Comparison of ENCODE assay signal across 11 cellular contexts in genomic region chr14:24692382-24693352, GRCh38. TPM values are rescaled to one million over a fixed set of nuclear protein-coding genes. Genes with fewer than 3 reads are reported as not detected.
DNase-seq lines count a peak whose midpoint lies in the region; ATAC-seq, FAIRE-seq and TF ChIP-seq lines count a peak whose summit lies in the region.
"Had no signal": no experiment of that assay in that cellular context is flagged by ENCODE, and none has a peak within 500 bp of the region (broad histone marks: within the 10 kb centered on the region; RNA-seq: fewer than 3 reads in every experiment).

No MANE protein-coding gene starts in this region.

- ATAC-seq in GM12878 = peak; percentile 65
- ATAC-seq in stimulated activated effector memory CD8-positive, alpha-beta T cell treated with anti-CD3 and anti-CD28 coated beads, Interleukin-12 subunit alpha, Interleukin-12 subunit beta, amount 100 ng/mL, for 72 hours = peak; percentile 92

- CTCF ChIA-PET in GM12878 (lab: Yijun Ruan, JAX) = interaction anchor here (0.7 to 3.8 kb wide), 12 partner anchors 11 to 440 kb away, joined by 3 to 40 read pairs (median 5); no protein-coding TSS in a partner anchor

- no peaks in the 10 kb centered on the region for H3K79me2 ChIP-seq in GM12878 (ENCODE audit: control insufficient read depth, insufficient read depth, low read length)

- H3K9me3 Mint-ChIP-seq in stimulated activated effector memory CD8-positive, alpha-beta T cell treated with anti-CD3 and anti-CD28 coated beads, Interleukin-12 subunit alpha, Interleukin-12 subunit beta, amount 100 ng/mL, for 72 hours = no peaks in the 10 kb centered on the region
- H3K9me3 Mint-ChIP-seq: dendritic cell treated with granulocyte-macrophage colony-stimulating factor and Interleukin-4, amounts not matched to agents 40 ng/mL and 50 ng/mL, for 4 days had no signal

- TF ChIP-seq POLR2A in GM12878 (IDR thresholded peaks at IDR 0.05; ENCODE audit: low read depth, low read length) (no peak), lower leg skin (IDR thresholded peaks at IDR 0.05) (no peak)

- H3K27ac Mint-ChIP-seq in stimulated activated effector memory CD8-positive, alpha-beta T cell treated with anti-CD3 and anti-CD28 coated beads, Interleukin-12 subunit alpha, Interleukin-12 subunit beta, amount 100 ng/mL, for 72 hours = peak overlapping the region; percentile 87
- H3K27ac Mint-ChIP-seq: dendritic cell treated with granulocyte-macrophage colony-stimulating factor and Interleukin-4, amounts not matched to agents 40 ng/mL and 50 ng/mL, for 4 days had no signal

- peaks cover 19% of the 10 kb centered on the region for H3K4me1 ChIP-seq in GM12878 (ENCODE audit: control insufficient read depth, insufficient read depth, low read length)

- DNase-seq in activated naive CD4-positive, alpha-beta T cell treated with Interleukin-2 at 50 U/mL for 16 hours = peak; percentile 44
- DNase-seq in activated naive CD4-positive, alpha-beta T cell (lab: John Stamatoyannopoulos, UW) = no peak
- DNase-seq in activated CD4-positive, alpha-beta T cell treated with anti-CD3 and anti-CD28 coated beads for 48 hours = peak; percentile 59
- DNase-seq in GM12878 (ENCODE audit: low read depth, low spot score) = no peak
- peak; percentile 43 to 85 for DNase-seq in stimulated activated effector memory CD8-positive, alpha-beta T cell treated with anti-CD3 and anti-CD28 coated beads, Interleukin-12 subunit alpha, Interleukin-12 subunit beta, amount 100 ng/mL, for 72 hours (ENCODE audit: low spot score in 2 of 2)
- DNase-seq in RKO (ENCODE audit: low spot score) = no peak
- no peak for DNase-seq in GM10266 (ENCODE audit: extremely low spot score)
- no peak for DNase-seq in lower leg skin (ENCODE audit: low spot score in 2 of 2)
- DNase-seq: NCI-H1694 treated with DMSO at 0.1 percent for 48 hours, retina had no signal

- in situ Hi-C loops in GM12878 (cut with MboI) = no loop called here

- no TSS peak for BruUV-seq in GM12878 (replicated peaks; lab: Mats Ljungman, UMichigan)

- no peak overlapping the region for H3K4me2 ChIP-seq in GM12878 (ENCODE audit: control insufficient read depth, insufficient read depth)

- no peaks in the 10 kb centered on the region for H3K9me3 ChIP-seq in GM12878 (replicated peaks; ENCODE audit: control insufficient read depth, insufficient read depth, low read length)

- TF ChIP-seq CTCF in GM12878 (IDR thresholded peaks at IDR 0.05 in 2 of 3, conservative IDR thresholded peaks at IDR 0.05 in 1 of 3; ENCODE audit: control insufficient read depth in 2 of 3, extremely low read depth in 1 of 3, insufficient read depth in 1 of 3, low read depth in 3 of 3, low read length in 3 of 3) (no peak), GM10266 (IDR thresholded peaks at IDR 0.05; ENCODE audit: control insufficient read depth, insufficient read depth, low read depth, missing control alignments) (no peak), lower leg skin (IDR thresholded peaks at IDR 0.05) (no peak)

- H3K4me3 ChIP-seq in GM12878 (no peak overlapping the region), lower leg skin (ENCODE audit: low read depth, poor library complexity, severe bottlenecking) (no peak overlapping the region)

- peaks cover 44% of the 10 kb centered on the region for H3K4me1 Mint-ChIP-seq in stimulated activated effector memory CD8-positive, alpha-beta T cell treated with anti-CD3 and anti-CD28 coated beads, Interleukin-12 subunit alpha, Interleukin-12 subunit beta, amount 100 ng/mL, for 72 hours

- peaks cover 9% of the 10 kb centered on the region for H3K36me3 Mint-ChIP-seq in stimulated activated effector memory CD8-positive, alpha-beta T cell treated with anti-CD3 and anti-CD28 coated beads, Interleukin-12 subunit alpha, Interleukin-12 subunit beta, amount 100 ng/mL, for 72 hours

- H3K4me3 Mint-ChIP-seq in stimulated activated effector memory CD8-positive, alpha-beta T cell treated with anti-CD3 and anti-CD28 coated beads, Interleukin-12 subunit alpha, Interleukin-12 subunit beta, amount 100 ng/mL, for 72 hours = peak overlapping the region; percentile 53
- H3K4me3 Mint-ChIP-seq: dendritic cell treated with granulocyte-macrophage colony-stimulating factor and Interleukin-4, amounts not matched to agents 40 ng/mL and 50 ng/mL, for 4 days had no signal

- H4K20me1 ChIP-seq in GM12878 (ENCODE audit: control insufficient read depth, insufficient read depth) = no peaks in the 10 kb centered on the region

- SMC1A ChIA-PET in GM12878 (lab: Charles Lee; ENCODE audit: uncharacterized antibody, unreplicated experiment) = interaction anchor here (0.7 to 4.7 kb wide), 16 partner anchors 9 to 704 kb away, joined by 3 to 60 read pairs (median 4); no protein-coding TSS in a partner anchor

- no peak overlapping the region for H3K9ac ChIP-seq in GM12878 (ENCODE audit: control insufficient read depth, insufficient read depth, low read length)

- no peaks in the 10 kb centered on the region for H3K27me3 ChIP-seq in GM12878 (replicated peaks in 1 of 2; ENCODE audit: control insufficient read depth in 2 of 2, insufficient read depth in 2 of 2, low read length in 1 of 2)

- no peaks in the 10 kb centered on the region for H3K36me3 ChIP-seq in GM12878 (ENCODE audit: control insufficient read depth in 2 of 2, insufficient read depth in 2 of 2, low read length in 1 of 2)

- intact Hi-C loops in GM12878 (cut with micrococcal nuclease; ENCODE audit: unreplicated experiment) (no loop called here), lower leg skin (cut with DNase I; ENCODE audit: low total_unique reads) (no loop called here)

- H2AFZ ChIP-seq in GM12878 (ENCODE audit: control insufficient read depth, low read depth, low read length) = no peak overlapping the region; the same call in 1 of the 2 replicates

- TF ChIP-seq RAD21 in GM12878 (IDR thresholded peaks at IDR 0.05; ENCODE audit: insufficient read depth, low read depth, low read length) = no peak

- RAD21 ChIA-PET in GM12878 (lab: Charles Lee; ENCODE audit: unreplicated experiment) = interaction anchor here (1.0 to 3.4 kb wide), 8 partner anchors 16 to 439 kb away, joined by 3 to 73 read pairs (median 3); no protein-coding TSS in a partner anchor

- 74% methylated on average over 11 of the region's 11 CpGs for WGBS in GM12878 (ENCODE audit: insufficient coverage, insufficient replicate concordance, low lambda C conversion rate, missing lambda C conversion rate)
- 77 to 81% methylated on average over 11 of the region's 11 CpGs for WGBS in lower leg skin, 2 donors

- peak; percentile 66 to 70; a peak in 3 of 4 replicates for TF ChIP-seq EP300 in GM12878 (IDR thresholded peaks at IDR 0.05; ENCODE audit: borderline replicate concordance in 1 of 2, control insufficient read depth in 1 of 2, low read depth in 2 of 2, low read length in 2 of 2)

- H3K27ac ChIP-seq in GM12878 (ENCODE audit: control insufficient read depth, insufficient read depth) = no peak overlapping the region

- no peak for FAIRE-seq in GM12878 (lab: Jason Lieb, UNC)

- POLR2A ChIA-PET in GM12878 (lab: Charles Lee) = interaction anchor here (1.0 to 1.9 kb wide), 4 partner anchors 11 to 19 kb away, joined by 3 to 14 read pairs (median 4); no protein-coding TSS in a partner anchor

TF ChIP-seq in GM12878, 131 proteins besides CTCF, POLR2A, EP300 and RAD21 (continues in another document):
- TF ChIP-seq CHD1 (IDR thresholded peaks at IDR 0.05; ENCODE audit: low read depth, low read length) (no peak), BHLHE40 (IDR thresholded peaks at IDR 0.05; ENCODE audit: borderline replicate concordance in 1 of 2, low read depth in 2 of 2, low read length in 1 of 2) (peak in 1 of 2 experiments; percentile 52; a peak in 1 of 4 replicates), MLLT1 (IDR thresholded peaks at IDR 0.05) (peak; percentile 82), IKZF1 (conservative IDR thresholded peaks at IDR 0.05) (peak; percentile 91), CHD2 (IDR thresholded peaks at IDR 0.05; ENCODE audit: borderline replicate concordance, low read depth, low read length) (peak; percentile 58; the same call in 1 of the 2 replicates), MTA2 (IDR thresholded peaks at IDR 0.05; ENCODE audit: low read depth) (peak; percentile 93), TAF1 (IDR thresholded peaks at IDR 0.05; ENCODE audit: borderline replicate concordance, low read depth, low read length) (no peak), ATF7 (IDR thresholded peaks at IDR 0.05; ENCODE audit: low read depth) (peak; percentile 69), PML (IDR thresholded peaks at IDR 0.05; ENCODE audit: low read length) (no peak)

RNA-seq across cellular contexts. Expression of gene GZMB, which starts 58.7 kb away (rescaled TPM):
- not detected in 2 replicates for total RNA-seq in GM12878 (2013; cell fraction: nucleolus; rRNA removed)
- total RNA-seq in GM12878 (2014; rRNA removed) (not detected in 2 replicates), GM12878 (2014; rRNA removed; fragmentation: Illumina TruSeq; extraction: Trizol) (not detected in 2 replicates), GM12878 (2021) (0.87 and 1.1 TPM in 2 replicates), lower leg skin (1 to 10 TPM in 1 of 4 donors, under 1 TPM in 1, not detected in 2; 0.75 to 1.0 TPM)
- not detected for polyA plus RNA-seq in GM12878 (2011; ENCODE audit: low read depth)
- polyA plus RNA-seq in GM12878 (2011; rRNA removed) (not detected in 2 replicates), GM12878 (2014; fragmentation: Illumina TruSeq; extraction: Trizol) (0.38 TPM in 1 of 2 replicates, not detected in the other), GM12878 (2014; fragmentation: Nextera tagmentation; extraction: Ambion mirVana) (under 1 TPM in 1 of 2 experiments, not detected in 1; 0.19 TPM), GM12878 (2014; rRNA removed) (not detected in 2 replicates), GM12878 (2016; fragmentation: Nextera tagmentation; extraction: Ambion mirVana) (not detected)
- 0.10 TPM in 1 of 2 replicates, not detected in the other for polyA plus RNA-seq in GM12878 (2011; cell fraction: cytosol; rRNA removed)
- polyA plus RNA-seq in GM12878 (2011; cell fraction: nucleus; rRNA removed) = not detected in 2 replicates
- polyA plus RNA-seq in GM12878 (2012) = 0.25 and 0.85 TPM in 2 replicates
- not detected in 2 replicates for polyA minus RNA-seq in GM12878 (2011; rRNA and poly(A)+ RNA removed)
- polyA minus RNA-seq in GM12878 (2011; cell fraction: cytosol; rRNA and poly(A)+ RNA removed) = not detected in 2 replicates
- not detected in 2 replicates for polyA minus RNA-seq in GM12878 (2011; cell fraction: nucleus; rRNA and poly(A)+ RNA removed)

Comparison
In these comparisons a context has a peak if more than half of its experiments do, and no peak if none do; other contexts are left out.
1. DNase-seq: peak in activated naive CD4-positive, alpha-beta T cell treated with Interleukin-2 at 50 U/mL for 16 hours (single experiment), activated CD4-positive, alpha-beta T cell treated with anti-CD3 and anti-CD28 coated beads for 48 hours (single experiment) and stimulated activated effector memory CD8-positive, alpha-beta T cell treated with anti-CD3 and anti-CD28 coated beads, Interleukin-12 subunit alpha, Interleukin-12 subunit beta, amount 100 ng/mL, for 72 hours (2 of 2); none in activated naive CD4-positive, alpha-beta T cell (0 of 4), GM12878 (single experiment), RKO (single experiment), GM10266 (single experiment) and lower leg skin (0 of 2).